In genomic region chr6:131627724-131628682, GRCh38 we compare ENCODE assay signal across 1 cellular context.
A peak's percentile ranks its signal among the peaks of the same experiment; 100 is the strongest.
TF ChIP-seq lines count a peak whose summit lies in the region.

MED23 (minus strand) TSS chr6:131628242; CDS start chr6:131628049, 193 bp downstream.

TF ChIP-seq in HCT116, 20 proteins besides CTCF, POLR2A, EP300 and RAD21 (continued from another document):
- TF ChIP-seq REST (IDR thresholded peaks at IDR 0.05; ENCODE audit: low read depth) (no peak), JUND (IDR thresholded peaks at IDR 0.05) (no peak), CEBPB (IDR thresholded peaks at IDR 0.05; ENCODE audit: low read depth) (peak; percentile 50; the same call in 1 of the 2 replicates), ZNF274 (IDR thresholded peaks at IDR 0.05; ENCODE audit: low read depth, low read length) (no peak), EZH2phosphoT487 (IDR thresholded peaks at IDR 0.05; ENCODE audit: borderline replicate concordance) (no peak)
TF ChIP-seq in HCT116: peak in this region for 13.
